In genomic region chr14:92316116-92316515, GRCh38 we compare ENCODE assay signal across 24 cellular contexts. TPM values are rescaled to one million over a fixed set of nuclear protein-coding genes. Genes with fewer than 3 reads are reported as not detected.
DNase-seq lines count a peak whose midpoint lies in the region; ATAC-seq and FAIRE-seq lines count a peak whose summit lies in the region.
"Had no signal": no experiment of that assay in that cellular context is flagged by ENCODE, and none has a peak within 500 bp of the region (broad histone marks: within the 10 kb centered on the region; RNA-seq: fewer than 3 reads in every experiment).

No MANE protein-coding gene starts in this region.

- DNase-seq in cardiac septum (ENCODE audit: low spot score) = peak; percentile 56
- no peak for DNase-seq in Right ventricle myocardium inferior (ENCODE audit: missing footprints)
- peak; percentile 50 for DNase-seq in NCI-H2171 treated with DMSO at 0.1 percent for 48 hours (lab: John Stamatoyannopoulos, UW)
- peak; percentile 3 for DNase-seq in mesenteric fat pad (ENCODE audit: low spot score)
- DNase-seq in activated CD4-positive, alpha-beta T cell treated with anti-CD3 and anti-CD28 coated beads for 48 hours = no peak
- DNase-seq in RCC 7860 (ENCODE audit: low spot score) = no peak
- DNase-seq: CD4-positive, alpha-beta T cell; H9; NCI-H1092; NCI-H1417 treated with DMSO at 0.1 percent for 48 hours; NCI-H187; NCI-H2081 treated with DMSO at 0.1 percent for 48 hours; NCI-H446; NCI-H524 treated with DMSO at 0.1 percent for 48 hours; NCI-H774; OCI-M1; Right ventricle myocardium superior had no signal

- ATAC-seq in Right ventricle myocardium inferior (no peak), GM21737 (IDR thresholded peaks at IDR 0.05; ENCODE audit: unreplicated experiment) (no peak)
- ATAC-seq: GM23338 had no signal

- intact Hi-C loops in cardiac septum (cut with DNase I) = no loop called here
- intact Hi-C loops in Right ventricle myocardium inferior (cut with DNase I) = no loop called here

- FAIRE-seq in RCC 7860 (lab: Jason Lieb, UNC) = no peak
- FAIRE-seq: D721Med, G401.6, GM18507 had no signal

RNA-seq across cellular contexts. Expression of gene SLC24A4, which starts 6.8 kb away (rescaled TPM):
- total RNA-seq in cardiac septum (not detected), Right ventricle myocardium inferior (0.49 TPM), mesenteric fat pad (0.77 TPM)
- total RNA-seq: A172, HT-29 had no signal

Comparison
In these comparisons a context has a peak if more than half of its experiments do, and no peak if none do; other contexts are left out.
1. DNase-seq: peak in cardiac septum (single experiment), NCI-H2171 treated with DMSO at 0.1 percent for 48 hours (single experiment) and mesenteric fat pad (single experiment); none in Right ventricle myocardium inferior (single experiment), activated CD4-positive, alpha-beta T cell treated with anti-CD3 and anti-CD28 coated beads for 48 hours (single experiment) and RCC 7860 (single experiment).